In the genomic region with DNA sequence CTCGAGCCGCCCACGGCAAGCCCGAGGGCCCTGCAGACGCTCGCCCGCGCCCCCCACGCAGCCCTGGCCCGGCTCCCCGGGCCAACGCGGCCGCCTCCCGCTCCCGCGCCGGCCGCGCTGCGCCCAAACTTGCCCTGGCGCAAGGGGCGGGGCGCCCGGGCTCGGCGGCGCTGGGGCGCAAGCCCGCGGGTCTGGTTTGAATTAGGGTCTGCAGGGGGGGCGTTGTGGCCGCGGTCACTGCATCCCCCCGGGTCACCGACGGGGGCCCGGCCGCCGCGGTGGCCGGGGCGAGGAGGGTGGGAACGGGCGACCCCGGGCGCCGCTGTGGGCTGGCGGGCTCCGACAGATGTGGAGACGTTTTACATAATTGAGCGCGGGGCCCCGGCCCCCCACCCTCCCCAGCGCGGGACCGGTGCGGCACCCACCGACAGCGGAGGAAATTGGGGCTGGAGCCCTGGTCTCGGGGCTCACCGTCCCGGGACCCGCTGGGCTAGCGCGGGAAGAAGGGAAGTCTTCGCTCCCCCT, we compare ENCODE assay signal across 8 cellular contexts. TPM values are rescaled to one million over a fixed set of nuclear protein-coding genes. Genes with fewer than 3 reads are reported as not detected.
DNase-seq lines count a peak whose midpoint lies in the region; ATAC-seq and TF ChIP-seq lines count a peak whose summit lies in the region.

No MANE protein-coding gene starts in this region.

- CTCF ChIA-PET in CD8-positive, alpha-beta T cell (lab: Charles Lee) = no interaction called here
- CTCF ChIA-PET in HCT116 (lab: Charles Lee) (interaction anchor here (1.0 to 2.4 kb wide), 7 partner anchors 11 to 290 kb away, joined by 3 to 26 read pairs (median 8); no protein-coding TSS in a partner anchor), SK-N-SH (lab: Yijun Ruan, JAX) (interaction anchor here (0.6 to 10.4 kb wide), 32 partner anchors 10 to 211 kb away, joined by 3 to 215 read pairs (median 8); no protein-coding TSS in a partner anchor)

- TF ChIP-seq CTCF in CD8-positive, alpha-beta T cell (IDR thresholded peaks at IDR 0.05) = no peak
- TF ChIP-seq CTCF in HCT116 (IDR thresholded peaks at IDR 0.05 in 2 of 3, conservative IDR thresholded peaks at IDR 0.05 in 1 of 3; ENCODE audit: borderline replicate concordance in 1 of 3, insufficient read depth in 1 of 3, low read depth in 2 of 3, low read length in 2 of 3) (no peak), SK-N-SH (IDR thresholded peaks at IDR 0.05) (no peak), hepatocyte (IDR thresholded peaks at IDR 0.05; ENCODE audit: poor library complexity) (no peak), suprapubic skin (IDR thresholded peaks at IDR 0.05) (no peak)

- intact Hi-C loops in CD8-positive, alpha-beta T cell (cut with DNase I, micrococcal nuclease) = no loop called here
- intact Hi-C loops in HCT116 (cut with micrococcal nuclease) = loop anchor here (5.0 kb wide), 1 partner anchor 87 kb away; no protein-coding TSS in a partner anchor

- no peak overlapping the region for H3K27ac Mint-ChIP-seq in CD8-positive, alpha-beta T cell

- peak; percentile 22 for TF ChIP-seq POLR2A in HCT116 (IDR thresholded peaks at IDR 0.05; ENCODE audit: borderline replicate concordance, extremely low read depth, insufficient read depth, insufficient read length)
- no peak for TF ChIP-seq POLR2A in suprapubic skin (IDR thresholded peaks at IDR 0.05)

- no peaks in the 10 kb centered on the region for H3K9me2 ChIP-seq in HCT116 (ENCODE audit: insufficient read depth)
- no peaks in the 10 kb centered on the region for H3K9me2 ChIP-seq in SK-N-SH
- no peaks in the 10 kb centered on the region for H3K9me2 ChIP-seq in hepatocyte (replicated peaks; ENCODE audit: insufficient read depth)

- RAD21 ChIA-PET in HCT116 (lab: Charles Lee; ENCODE audit: low non-redundant PET in 1 of 2, low total read pairs in 2 of 2, uncharacterized antibody in 2 of 2, unreplicated experiment in 2 of 2) = no interaction called here

- H3K79me2 ChIP-seq in HCT116 (ENCODE audit: insufficient read depth, low read length) (peaks cover 28% of the 10 kb centered on the region), SK-N-SH (ENCODE audit: insufficient read depth) (peaks cover 36% of the 10 kb centered on the region; the same call in 1 of the 2 replicates), hepatocyte (peaks cover 44% of the 10 kb centered on the region)

- H3K4me2 ChIP-seq in HCT116 (ENCODE audit: low read length) = peak overlapping the region; percentile 93
- H3K4me2 ChIP-seq in SK-N-SH = peak overlapping the region; percentile 99
- H3K4me2 ChIP-seq in hepatocyte = peak overlapping the region; percentile 99

- H2AFZ ChIP-seq in HCT116 (ENCODE audit: low read depth, low read length, poor library complexity, severe bottlenecking) = no peak overlapping the region
- H2AFZ ChIP-seq in SK-N-SH (ENCODE audit: low read depth) = peak overlapping the region; percentile 87; the same call in 1 of the 2 replicates
- H2AFZ ChIP-seq in hepatocyte = peak overlapping the region; percentile 54

- H3K36me3 ChIP-seq in CD8-positive, alpha-beta T cell (ENCODE audit: insufficient read depth, low read length) = no peaks in the 10 kb centered on the region
- H3K36me3 ChIP-seq in HCT116 (ENCODE audit: control insufficient read depth in 1 of 2, insufficient read depth in 2 of 2, low read length in 2 of 2) (no peaks in the 10 kb centered on the region), SK-N-SH (replicated peaks in 1 of 2; ENCODE audit: control insufficient read depth in 1 of 2, insufficient read depth in 2 of 2, low read length in 1 of 2) (no peaks in the 10 kb centered on the region), hepatocyte (replicated peaks; ENCODE audit: insufficient read depth, low read depth) (no peaks in the 10 kb centered on the region), suprapubic skin (no peaks in the 10 kb centered on the region)

- H3K9me3 ChIP-seq in CD8-positive, alpha-beta T cell (ENCODE audit: low read length) = no peaks in the 10 kb centered on the region
- H3K9me3 ChIP-seq in HCT116 (ENCODE audit: control insufficient read depth in 1 of 2, insufficient read depth in 1 of 2, low read depth in 1 of 2, low read length in 2 of 2) (no peaks in the 10 kb centered on the region), SK-N-SH (no peaks in the 10 kb centered on the region), hepatocyte (ENCODE audit: low read depth) (no peaks in the 10 kb centered on the region), suprapubic skin (no peaks in the 10 kb centered on the region)

- H3K9ac ChIP-seq in HCT116 (ENCODE audit: low read length) (peak overlapping the region; percentile 75), SK-N-SH (peak overlapping the region; percentile 75)

- H3K4me1 ChIP-seq in CD8-positive, alpha-beta T cell (ENCODE audit: insufficient read depth, low read length) = no peaks in the 10 kb centered on the region
- H3K4me1 ChIP-seq in HCT116 (ENCODE audit: control insufficient read depth in 1 of 2, insufficient read depth in 2 of 2, low read length in 2 of 2) (peaks cover 21 to 55% of the 10 kb centered on the region in 2 experiments), SK-N-SH (ENCODE audit: control insufficient read depth in 1 of 2, insufficient read depth in 2 of 2, low read depth in 1 of 2, low read length in 1 of 2) (peaks cover 26 to 43% of the 10 kb centered on the region in 2 experiments), hepatocyte (ENCODE audit: insufficient read depth) (peaks cover 30% of the 10 kb centered on the region), suprapubic skin (peaks cover 49% of the 10 kb centered on the region)

- ATAC-seq in CD8-positive, alpha-beta T cell = no peak
- peak; percentile 33 for ATAC-seq in HCT116

- TF ChIP-seq RAD21 in HCT116 (IDR thresholded peaks at IDR 0.05; ENCODE audit: low read depth) = no peak
- TF ChIP-seq RAD21 in SK-N-SH (IDR thresholded peaks at IDR 0.05; ENCODE audit: low read length) = no peak

- H3K4me1 Mint-ChIP-seq in CD8-positive, alpha-beta T cell (ENCODE audit: low read depth) = no peaks in the 10 kb centered on the region

- WGBS in SK-N-SH (ENCODE audit: low lambda C conversion rate) = 2% methylated on average over 33 of the region's 67 CpGs
- WGBS in hepatocyte (ENCODE audit: low lambda C conversion rate, missing lambda C conversion rate) = under 1% methylated on average over 34 of the region's 67 CpGs
- 0% methylated on average over 16 of the region's 67 CpGs for WGBS in suprapubic skin

- POLR2A ChIA-PET in CD8-positive, alpha-beta T cell (lab: Charles Lee) = no interaction called here
- POLR2A ChIA-PET in HCT116 (lab: Charles Lee) = interaction anchor here (1.3 kb wide), 1 partner anchor 10 kb away, joined by 3 read pairs; no protein-coding TSS in a partner anchor
- POLR2A ChIA-PET in SK-N-SH (lab: Yijun Ruan, JAX) = interaction anchor here (0.6 to 2.7 kb wide), 9 partner anchors 10 to 110 kb away, joined by 3 to 12 read pairs (median 5); no protein-coding TSS in a partner anchor

- H4K20me1 ChIP-seq in HCT116 (ENCODE audit: insufficient read depth) = no peaks in the 10 kb centered on the region
- no peaks in the 10 kb centered on the region for H4K20me1 ChIP-seq in SK-N-SH (ENCODE audit: insufficient read depth)
- H4K20me1 ChIP-seq in hepatocyte (ENCODE audit: insufficient read depth, poor library complexity, severe bottlenecking) = no peaks in the 10 kb centered on the region

- no peak overlapping the region for H3K27ac ChIP-seq in CD8-positive, alpha-beta T cell (ENCODE audit: low read depth, low read length)
- H3K27ac ChIP-seq in HCT116 (ENCODE audit: low read depth, low read length) (peak overlapping the region; percentile 79), SK-N-SH (ENCODE audit: low read depth in 2 of 2, low read length in 1 of 2) (peak overlapping the region; percentile 67 to 99), hepatocyte (peak overlapping the region; percentile 97), suprapubic skin (peak overlapping the region; percentile 98)

- peaks cover 20% of the 10 kb centered on the region for H3K27me3 ChIP-seq in CD8-positive, alpha-beta T cell (ENCODE audit: insufficient read depth, low read length)
- H3K27me3 ChIP-seq in HCT116 (ENCODE audit: insufficient read depth, low read length) (no peaks in the 10 kb centered on the region), SK-N-SH (ENCODE audit: insufficient read depth) (no peaks in the 10 kb centered on the region), hepatocyte (no peaks in the 10 kb centered on the region), suprapubic skin (peaks cover 18% of the 10 kb centered on the region)

- H3K36me3 Mint-ChIP-seq in CD8-positive, alpha-beta T cell = no peaks in the 10 kb centered on the region

- H3F3A ChIP-seq in SK-N-SH (replicated peaks; ENCODE audit: insufficient read depth) = peaks cover 24% of the 10 kb centered on the region

- peak overlapping the region; percentile 15 for H3K4me3 ChIP-seq in CD8-positive, alpha-beta T cell (ENCODE audit: low read depth, low read length)
- H3K4me3 ChIP-seq in HCT116 (replicated peaks in 1 of 2; ENCODE audit: low read depth in 1 of 2, low read length in 2 of 2) (peak overlapping the region; percentile 67 to 69), SK-N-SH (ENCODE audit: low read depth in 2 of 2, low read length in 1 of 2) (peak overlapping the region; percentile 68 to 77), hepatocyte (peak overlapping the region; percentile 89), suprapubic skin (peak overlapping the region; percentile 92)

- no peak overlapping the region for H3K4me3 Mint-ChIP-seq in CD8-positive, alpha-beta T cell

- H3K27me3 Mint-ChIP-seq in CD8-positive, alpha-beta T cell (ENCODE audit: low read depth) = peaks cover 43% of the 10 kb centered on the region

- no peak for TF ChIP-seq EP300 in SK-N-SH (IDR thresholded peaks at IDR 0.05; ENCODE audit: borderline replicate concordance in 1 of 2, low read depth in 1 of 2, low read length in 1 of 2)
- no peak for TF ChIP-seq EP300 in suprapubic skin (IDR thresholded peaks at IDR 0.05)

- H3K9me3 Mint-ChIP-seq in CD8-positive, alpha-beta T cell = no peaks in the 10 kb centered on the region

- no TSS peak for BruUV-seq in HCT116 (replicated peaks; lab: Mats Ljungman, UMichigan)

- no peak for DNase-seq in CD8-positive, alpha-beta T cell
- no peak for DNase-seq in HCT116 (ENCODE audit: low read depth, low spot score)
- peak; percentile 88 for DNase-seq in SK-N-SH
- peak; percentile 64 for DNase-seq in hepatocyte (ENCODE audit: low spot score)
- DNase-seq in suprapubic skin (ENCODE audit: low spot score in 2 of 2) = peak in 1 of 2 donors; percentile 65
- no peak for DNase-seq in NOMO-1 treated with dmso at 0.1 percent for 144 hours (lab: John Stamatoyannopoulos, UW; ENCODE audit: unreplicated experiment)
- no peak for DNase-seq in NOMO-1 (lab: John Stamatoyannopoulos, UW; ENCODE audit: unreplicated experiment in 2 of 2)
- DNase-seq in NCI-H510A (lab: John Stamatoyannopoulos, UW) = no peak

TF ChIP-seq in HCT116, 20 proteins besides CTCF, POLR2A, EP300 and RAD21 (continues in another document):
- TF ChIP-seq SIN3A (IDR thresholded peaks at IDR 0.05; ENCODE audit: low read depth) = no peak

RNA-seq across cellular contexts. Expression of gene SDC1, which starts 0.7 kb away (rescaled TPM):
- not detected for total RNA-seq in CD8-positive, alpha-beta T cell
- total RNA-seq in HCT116 (2021; ENCODE audit: unreplicated experiment) (32.0 TPM), hepatocyte (92.3 and 108 TPM in 2 replicates), suprapubic skin (100 to 1,000 TPM; 258 to 892 (median 636) TPM)
- polyA plus RNA-seq in HCT116 (2012) = 13.7 and 15.4 TPM in 2 replicates
- polyA plus RNA-seq in SK-N-SH (2012; rRNA removed) (105 and 122 TPM in 2 replicates), hepatocyte (84.1 and 107 TPM in 2 replicates)
- 63.4 and 86.1 TPM in 2 replicates for polyA plus RNA-seq in SK-N-SH (2012; cell fraction: cytosol; rRNA removed)
- polyA plus RNA-seq in SK-N-SH (2012; cell fraction: nucleus; rRNA removed) = 58.4 and 62.2 TPM in 2 replicates

Comparison
In these comparisons a context has a peak if more than half of its experiments do, and no peak if none do; other contexts are left out.
1. DNase-seq: peak in SK-N-SH (single experiment) and hepatocyte (single experiment); none in CD8-positive, alpha-beta T cell (0 of 7), HCT116 (single experiment), NOMO-1 treated with dmso at 0.1 percent for 144 hours (single experiment), NOMO-1 (0 of 2) and NCI-H510A (single experiment).
2. H3K4me3 ChIP-seq: peak in every context shown above with its lines; median percentile 92 in suprapubic skin; 89 in hepatocyte; 72 in SK-N-SH; 68 in HCT116; 15 in CD8-positive, alpha-beta T cell.
3. RNA of gene SDC1, which starts 0.7 kb away (total RNA-seq): 258 to 892 TPM in suprapubic skin, 92.3 to 108 TPM in hepatocyte and 32.0 TPM in HCT116 (single experiment); not detected in CD8-positive, alpha-beta T cell; every median in the first group is over 10 times any median in the second.
4. Peak in every context shown above with its lines, with median percentiles within 50 percentile points of each other: H3K4me2 ChIP-seq.